ENCODE assay signal across 9 cellular contexts in the genomic region with DNA sequence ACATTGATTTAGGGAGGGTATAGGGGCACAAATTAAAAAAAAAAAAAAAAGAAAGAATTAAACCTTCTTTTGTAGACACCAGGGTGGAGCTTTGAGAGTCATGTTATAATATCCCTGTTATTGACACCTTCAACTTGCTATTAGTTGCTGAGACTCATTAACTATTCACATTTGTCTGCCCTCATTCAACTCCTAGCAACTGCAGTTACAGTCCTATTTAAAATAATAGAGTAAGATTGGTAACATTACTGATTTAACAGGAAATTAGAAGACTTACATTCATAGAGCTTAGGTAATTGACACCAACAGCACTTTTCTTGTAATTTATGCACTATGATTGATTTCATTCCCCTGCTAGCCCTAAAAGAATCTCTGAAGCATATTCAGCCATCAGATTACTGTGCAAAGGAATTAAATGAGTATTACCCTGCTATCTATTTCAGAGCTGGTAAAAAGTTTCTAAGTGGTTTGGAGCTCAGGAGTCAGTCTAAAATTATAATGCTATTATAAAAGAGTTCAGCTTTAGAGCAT.
A peak's percentile ranks its signal among the peaks of the same experiment; 100 is the strongest.
DNase-seq lines count a peak whose midpoint lies in the region; ATAC-seq lines count a peak whose summit lies in the region.
"Had no signal": no experiment of that assay in that cellular context is flagged by ENCODE, and none has a peak within 500 bp of the region (broad histone marks: within the 10 kb centered on the region; RNA-seq: fewer than 3 reads in every experiment).

No MANE protein-coding gene starts in this region.

- H3K9ac ChIP-seq in HUES64 (ENCODE audit: low read depth, low read length): no peak overlapping the region

- H3K36me3 ChIP-seq in HUES64 (ENCODE audit: insufficient read depth, low read length): no peaks in the 10 kb centered on the region

- no peaks in the 10 kb centered on the region for H3K36me3 Mint-ChIP-seq in activated CD4-positive, alpha-beta T cell treated with anti-CD3 and anti-CD28 coated beads for 36 hours (ENCODE audit: low read depth)
- H3K36me3 Mint-ChIP-seq in effector memory CD8-positive, alpha-beta T cell (ENCODE audit: insufficient read depth): no peaks in the 10 kb centered on the region

- H3K27ac Mint-ChIP-seq in activated CD4-positive, alpha-beta T cell treated with anti-CD3 and anti-CD28 coated beads for 36 hours: peak overlapping the region; percentile 88
- H3K27ac Mint-ChIP-seq in effector memory CD8-positive, alpha-beta T cell: peak overlapping the region; percentile 16 to 77
- H3K27ac Mint-ChIP-seq in stimulated activated naive CD8-positive, alpha-beta T cell treated with anti-CD3 and anti-CD28 coated beads, Interleukin-15, amount 100 ng/mL, for 72 hours: peak overlapping the region; percentile 96 to 97

- H3K4me3 Mint-ChIP-seq in activated CD4-positive, alpha-beta T cell treated with anti-CD3 and anti-CD28 coated beads for 36 hours: peak overlapping the region; percentile 44
- H3K4me3 Mint-ChIP-seq in effector memory CD8-positive, alpha-beta T cell: no peak overlapping the region
- peak overlapping the region in 1 of 2 donors; percentile 50 for H3K4me3 Mint-ChIP-seq in stimulated activated naive CD8-positive, alpha-beta T cell treated with anti-CD3 and anti-CD28 coated beads, Interleukin-15, amount 100 ng/mL, for 72 hours

- H3K9me3 ChIP-seq in HUES64 (ENCODE audit: insufficient read depth, low read depth, low read length): no peaks in the 10 kb centered on the region

- no peaks in the 10 kb centered on the region for H3K27me3 Mint-ChIP-seq in activated CD4-positive, alpha-beta T cell treated with anti-CD3 and anti-CD28 coated beads for 36 hours
- H3K27me3 Mint-ChIP-seq in effector memory CD8-positive, alpha-beta T cell: no peaks in the 10 kb centered on the region
- no peaks in the 10 kb centered on the region for H3K27me3 Mint-ChIP-seq in stimulated activated naive CD8-positive, alpha-beta T cell treated with anti-CD3 and anti-CD28 coated beads, Interleukin-15, amount 100 ng/mL, for 72 hours

- peaks cover 25% of the 10 kb centered on the region for H3K4me1 ChIP-seq in HUES64 (ENCODE audit: insufficient read depth, low read length)

- CTCF ChIA-PET in activated CD4-positive, alpha-beta T cell treated with anti-CD3 and anti-CD28 coated beads for 36 hours (lab: Charles Lee): interaction anchor here (1.2 kb wide), 2 partner anchors 9 to 294 kb away, joined by 4 to 5 read pairs; no protein-coding TSS in a partner anchor

- POLR2A ChIA-PET in activated CD4-positive, alpha-beta T cell treated with anti-CD3 and anti-CD28 coated beads for 36 hours (lab: Charles Lee): interaction anchor here (0.6 to 1.1 kb wide), 5 partner anchors 8 to 445 kb away, joined by 3 to 8 read pairs (median 4); no protein-coding TSS in a partner anchor

- ATAC-seq in activated CD4-positive, alpha-beta T cell treated with anti-CD3 and anti-CD28 coated beads for 36 hours: peak; percentile 59
- ATAC-seq in effector memory CD8-positive, alpha-beta T cell (replicated peaks): peak; percentile 36
- peak; percentile 55 for ATAC-seq in stimulated activated naive CD8-positive, alpha-beta T cell treated with anti-CD3 and anti-CD28 coated beads, Interleukin-15, amount 100 ng/mL, for 72 hours
- ATAC-seq in GM21576 (IDR thresholded peaks at IDR 0.05; ENCODE audit: unreplicated experiment): no peak

- peak overlapping the region; percentile 10; the same call in 1 of the 2 replicates for H3K4me3 ChIP-seq in HUES64 (ENCODE audit: low read length)

- H3K4me1 Mint-ChIP-seq in activated CD4-positive, alpha-beta T cell treated with anti-CD3 and anti-CD28 coated beads for 36 hours: peaks cover 43% of the 10 kb centered on the region
- H3K4me1 Mint-ChIP-seq in effector memory CD8-positive, alpha-beta T cell (ENCODE audit: low read depth in 2 of 2): peaks cover 7 to 8% of the 10 kb centered on the region in 2 donors
- peaks cover 69% of the 10 kb centered on the region for H3K4me1 Mint-ChIP-seq in stimulated activated naive CD8-positive, alpha-beta T cell treated with anti-CD3 and anti-CD28 coated beads, Interleukin-15, amount 100 ng/mL, for 72 hours

- no peaks in the 10 kb centered on the region for H3K9me3 Mint-ChIP-seq in activated CD4-positive, alpha-beta T cell treated with anti-CD3 and anti-CD28 coated beads for 36 hours (ENCODE audit: low read depth)
- H3K9me3 Mint-ChIP-seq in effector memory CD8-positive, alpha-beta T cell: no peaks in the 10 kb centered on the region
- no peaks in the 10 kb centered on the region for H3K9me3 Mint-ChIP-seq in stimulated activated naive CD8-positive, alpha-beta T cell treated with anti-CD3 and anti-CD28 coated beads, Interleukin-15, amount 100 ng/mL, for 72 hours

- H3K27me3 ChIP-seq in HUES64 (ENCODE audit: insufficient read depth, low read length): peaks cover 78% of the 10 kb centered on the region

- intact Hi-C loops in activated CD4-positive, alpha-beta T cell treated with anti-CD3 and anti-CD28 coated beads for 36 hours (cut with DNase I, micrococcal nuclease): loop anchor here (1.0 kb wide), 4 partner anchors 9 to 81 kb away; no protein-coding TSS in a partner anchor

- H3K27ac ChIP-seq in HUES64 (ENCODE audit: low read depth, low read length): no peak overlapping the region

- DNase-seq in activated CD4-positive, alpha-beta T cell treated with anti-CD3 and anti-CD28 coated beads for 36 hours: no peak
- no peak for DNase-seq in activated CD4-positive, alpha-beta T cell treated with anti-CD3 and anti-CD28 coated beads for 48 hours
- no peak for DNase-seq in effector memory CD8-positive, alpha-beta T cell
- no peak for DNase-seq in stimulated activated naive CD8-positive, alpha-beta T cell treated with anti-CD3 and anti-CD28 coated beads, Interleukin-15, amount 100 ng/mL, for 72 hours
- DNase-seq in NCI-H748 treated with DMSO at 0.1 percent for 48 hours (lab: John Stamatoyannopoulos, UW) (no peak), NCI-H187 (lab: John Stamatoyannopoulos, UW) (no peak)
- DNase-seq: stimulated activated naive CD4-positive, alpha-beta T cell had no signal

Comparison
In these comparisons a context has a peak if more than half of its experiments do, and no peak if none do; other contexts are left out.
1. H3K27ac Mint-ChIP-seq: peak in every context shown above with its lines; median percentile 96 in stimulated activated naive CD8-positive, alpha-beta T cell treated with anti-CD3 and anti-CD28 coated beads, Interleukin-15, amount 100 ng/mL, for 72 hours; 88 in activated CD4-positive, alpha-beta T cell treated with anti-CD3 and anti-CD28 coated beads for 36 hours; 46 in effector memory CD8-positive, alpha-beta T cell.